Comparison of ENCODE assay signal across 1 cellular context in the genomic region with DNA sequence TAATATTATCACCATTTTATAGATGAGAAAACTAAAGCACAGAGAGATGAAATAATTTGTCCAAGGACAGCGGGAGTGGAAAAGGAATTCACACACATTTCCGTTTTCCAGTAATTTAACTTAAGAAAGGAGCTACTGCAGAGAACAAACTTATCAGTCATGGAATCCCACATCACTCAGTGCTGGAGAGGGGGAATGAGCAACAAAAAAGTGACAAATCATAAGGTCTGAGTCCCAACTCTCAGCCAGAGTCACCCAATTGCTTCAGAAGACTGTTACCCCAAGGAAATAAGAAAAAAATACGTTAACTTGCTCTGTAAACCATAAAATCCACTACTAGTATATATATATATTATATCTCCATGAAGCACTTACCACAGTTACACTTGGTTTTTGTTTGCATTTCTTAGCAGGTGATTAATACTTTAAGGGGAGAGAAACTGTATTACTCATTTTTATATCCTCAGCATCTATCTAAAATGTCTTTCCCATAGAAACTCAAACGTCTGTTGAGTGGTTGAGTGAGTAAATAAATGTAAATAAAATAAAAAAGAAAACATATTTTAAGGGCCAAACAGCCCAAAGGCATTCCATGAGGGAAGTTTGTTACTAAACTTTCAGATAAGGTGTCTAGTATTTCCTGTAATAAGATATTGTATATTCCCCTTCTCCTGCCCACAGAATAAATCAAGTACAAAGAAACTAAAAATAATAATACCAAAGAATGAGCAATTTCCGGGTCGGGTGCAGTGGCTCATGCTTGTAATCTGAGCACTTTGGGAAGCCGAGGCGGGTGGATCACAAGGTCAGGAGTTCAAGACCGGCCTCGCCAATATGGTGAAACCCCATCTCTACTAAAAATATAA.
TF ChIP-seq lines count a peak whose summit lies in the region.

No MANE protein-coding gene starts in this region.

TF ChIP-seq in HEK293, 187 proteins besides CTCF, POLR2A, EP300 and RAD21 (continued from another document and continues in another):
- TF ChIP-seq, protein P1, sequence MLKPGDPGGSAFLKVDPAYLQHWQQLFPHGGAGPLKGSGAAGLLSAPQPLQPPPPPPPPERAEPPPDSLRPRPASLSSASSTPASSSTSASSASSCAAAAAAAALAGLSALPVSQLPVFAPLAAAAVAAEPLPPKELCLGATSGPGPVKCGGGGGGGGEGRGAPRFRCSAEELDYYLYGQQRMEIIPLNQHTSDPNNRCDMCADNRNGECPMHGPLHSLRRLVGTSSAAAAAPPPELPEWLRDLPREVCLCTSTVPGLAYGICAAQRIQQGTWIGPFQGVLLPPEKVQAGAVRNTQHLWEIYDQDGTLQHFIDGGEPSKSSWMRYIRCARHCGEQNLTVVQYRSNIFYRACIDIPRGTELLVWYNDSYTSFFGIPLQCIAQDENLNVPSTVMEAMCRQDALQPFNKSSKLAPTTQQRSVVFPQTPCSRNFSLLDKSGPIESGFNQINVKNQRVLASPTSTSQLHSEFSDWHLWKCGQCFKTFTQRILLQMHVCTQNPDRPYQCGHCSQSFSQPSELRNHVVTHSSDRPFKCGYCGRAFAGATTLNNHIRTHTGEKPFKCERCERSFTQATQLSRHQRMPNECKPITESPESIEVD (tag by site-specific recombination; IDR thresholded peaks at IDR 0.05), result peak; percentile 97
- TF ChIP-seq SP2 (tag by site-specific recombination; IDR thresholded peaks at IDR 0.05) (no peak), ZNF133 (tag by site-specific recombination; IDR thresholded peaks at IDR 0.05) (no peak), ZNF48 (tag by site-specific recombination; IDR thresholded peaks at IDR 0.05) (no peak), ZNF155 (tag by site-specific recombination; IDR thresholded peaks at IDR 0.05) (no peak), ZNF571 (tag by site-specific recombination; IDR thresholded peaks at IDR 0.05) (no peak), SETDB1 (IDR thresholded peaks at IDR 0.05; ENCODE audit: insufficient read length, low read length) (no peak), ZNF544 (tag by site-specific recombination; IDR thresholded peaks at IDR 0.05) (no peak), BCL11A (tag by site-specific recombination; IDR thresholded peaks at IDR 0.05; ENCODE audit: low read depth) (peak; percentile 51), FEZF1 (tag by site-specific recombination; IDR thresholded peaks at IDR 0.05) (peak; percentile 87), ZNF350 (tag by site-specific recombination; IDR thresholded peaks at IDR 0.05) (no peak)
- TF ChIP-seq, protein P2, sequence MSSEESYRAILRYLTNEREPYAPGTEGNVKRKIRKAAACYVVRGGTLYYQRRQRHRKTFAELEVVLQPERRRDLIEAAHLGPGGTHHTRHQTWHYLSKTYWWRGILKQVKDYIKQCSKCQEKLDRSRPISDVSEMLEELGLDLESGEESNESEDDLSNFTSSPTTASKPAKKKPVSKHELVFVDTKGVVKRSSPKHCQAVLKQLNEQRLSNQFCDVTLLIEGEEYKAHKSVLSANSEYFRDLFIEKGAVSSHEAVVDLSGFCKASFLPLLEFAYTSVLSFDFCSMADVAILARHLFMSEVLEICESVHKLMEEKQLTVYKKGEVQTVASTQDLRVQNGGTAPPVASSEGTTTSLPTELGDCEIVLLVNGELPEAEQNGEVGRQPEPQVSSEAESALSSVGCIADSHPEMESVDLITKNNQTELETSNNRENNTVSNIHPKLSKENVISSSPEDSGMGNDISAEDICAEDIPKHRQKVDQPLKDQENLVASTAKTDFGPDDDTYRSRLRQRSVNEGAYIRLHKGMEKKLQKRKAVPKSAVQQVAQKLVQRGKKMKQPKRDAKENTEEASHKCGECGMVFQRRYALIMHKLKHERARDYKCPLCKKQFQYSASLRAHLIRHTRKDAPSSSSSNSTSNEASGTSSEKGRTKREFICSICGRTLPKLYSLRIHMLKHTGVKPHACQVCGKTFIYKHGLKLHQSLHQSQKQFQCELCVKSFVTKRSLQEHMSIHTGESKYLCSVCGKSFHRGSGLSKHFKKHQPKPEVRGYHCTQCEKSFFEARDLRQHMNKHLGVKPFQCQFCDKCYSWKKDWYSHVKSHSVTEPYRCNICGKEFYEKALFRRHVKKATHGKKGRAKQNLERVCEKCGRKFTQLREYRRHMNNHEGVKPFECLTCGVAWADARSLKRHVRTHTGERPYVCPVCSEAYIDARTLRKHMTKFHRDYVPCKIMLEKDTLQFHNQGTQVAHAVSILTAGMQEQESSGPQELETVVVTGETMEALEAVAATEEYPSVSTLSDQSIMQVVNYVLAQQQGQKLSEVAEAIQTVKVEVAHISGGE (tag by site-specific recombination; conservative IDR thresholded peaks at IDR 0.05; ENCODE audit: low read depth), result no peak
- TF ChIP-seq, protein P3, sequence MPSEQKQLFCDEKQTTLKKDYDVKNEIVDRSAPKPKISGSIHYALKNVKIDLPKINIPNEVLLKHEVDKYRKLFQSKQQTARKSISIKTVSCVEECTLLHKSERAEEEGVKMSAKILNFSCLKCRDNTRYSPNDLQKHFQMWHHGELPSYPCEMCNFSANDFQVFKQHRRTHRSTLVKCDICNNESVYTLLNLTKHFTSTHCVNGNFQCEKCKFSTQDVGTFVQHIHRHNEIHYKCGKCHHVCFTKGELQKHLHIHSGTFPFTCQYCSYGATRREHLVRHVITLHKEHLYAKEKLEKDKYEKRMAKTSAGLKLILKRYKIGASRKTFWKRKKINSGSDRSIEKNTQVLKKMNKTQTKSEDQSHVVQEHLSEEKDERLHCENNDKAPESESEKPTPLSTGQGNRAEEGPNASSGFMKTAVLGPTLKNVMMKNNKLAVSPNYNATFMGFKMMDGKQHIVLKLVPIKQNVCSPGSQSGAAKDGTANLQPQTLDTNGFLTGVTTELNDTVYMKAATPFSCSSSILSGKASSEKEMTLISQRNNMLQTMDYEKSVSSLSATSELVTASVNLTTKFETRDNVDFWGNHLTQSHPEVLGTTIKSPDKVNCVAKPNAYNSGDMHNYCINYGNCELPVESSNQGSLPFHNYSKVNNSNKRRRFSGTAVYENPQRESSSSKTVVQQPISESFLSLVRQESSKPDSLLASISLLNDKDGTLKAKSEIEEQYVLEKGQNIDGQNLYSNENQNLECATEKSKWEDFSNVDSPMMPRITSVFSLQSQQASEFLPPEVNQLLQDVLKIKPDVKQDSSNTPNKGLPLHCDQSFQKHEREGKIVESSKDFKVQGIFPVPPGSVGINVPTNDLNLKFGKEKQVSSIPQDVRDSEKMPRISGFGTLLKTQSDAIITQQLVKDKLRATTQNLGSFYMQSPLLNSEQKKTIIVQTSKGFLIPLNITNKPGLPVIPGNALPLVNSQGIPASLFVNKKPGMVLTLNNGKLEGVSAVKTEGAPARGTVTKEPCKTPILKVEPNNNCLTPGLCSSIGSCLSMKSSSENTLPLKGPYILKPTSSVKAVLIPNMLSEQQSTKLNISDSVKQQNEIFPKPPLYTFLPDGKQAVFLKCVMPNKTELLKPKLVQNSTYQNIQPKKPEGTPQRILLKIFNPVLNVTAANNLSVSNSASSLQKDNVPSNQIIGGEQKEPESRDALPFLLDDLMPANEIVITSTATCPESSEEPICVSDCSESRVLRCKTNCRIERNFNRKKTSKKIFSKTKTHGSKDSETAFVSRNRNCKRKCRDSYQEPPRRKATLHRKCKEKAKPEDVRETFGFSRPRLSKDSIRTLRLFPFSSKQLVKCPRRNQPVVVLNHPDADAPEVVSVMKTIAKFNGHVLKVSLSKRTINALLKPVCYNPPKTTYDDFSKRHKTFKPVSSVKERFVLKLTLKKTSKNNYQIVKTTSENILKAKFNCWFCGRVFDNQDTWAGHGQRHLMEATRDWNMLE (tag by site-specific recombination; conservative IDR thresholded peaks at IDR 0.05; ENCODE audit: low read depth), result no peak
- TF ChIP-seq, protein P4, sequence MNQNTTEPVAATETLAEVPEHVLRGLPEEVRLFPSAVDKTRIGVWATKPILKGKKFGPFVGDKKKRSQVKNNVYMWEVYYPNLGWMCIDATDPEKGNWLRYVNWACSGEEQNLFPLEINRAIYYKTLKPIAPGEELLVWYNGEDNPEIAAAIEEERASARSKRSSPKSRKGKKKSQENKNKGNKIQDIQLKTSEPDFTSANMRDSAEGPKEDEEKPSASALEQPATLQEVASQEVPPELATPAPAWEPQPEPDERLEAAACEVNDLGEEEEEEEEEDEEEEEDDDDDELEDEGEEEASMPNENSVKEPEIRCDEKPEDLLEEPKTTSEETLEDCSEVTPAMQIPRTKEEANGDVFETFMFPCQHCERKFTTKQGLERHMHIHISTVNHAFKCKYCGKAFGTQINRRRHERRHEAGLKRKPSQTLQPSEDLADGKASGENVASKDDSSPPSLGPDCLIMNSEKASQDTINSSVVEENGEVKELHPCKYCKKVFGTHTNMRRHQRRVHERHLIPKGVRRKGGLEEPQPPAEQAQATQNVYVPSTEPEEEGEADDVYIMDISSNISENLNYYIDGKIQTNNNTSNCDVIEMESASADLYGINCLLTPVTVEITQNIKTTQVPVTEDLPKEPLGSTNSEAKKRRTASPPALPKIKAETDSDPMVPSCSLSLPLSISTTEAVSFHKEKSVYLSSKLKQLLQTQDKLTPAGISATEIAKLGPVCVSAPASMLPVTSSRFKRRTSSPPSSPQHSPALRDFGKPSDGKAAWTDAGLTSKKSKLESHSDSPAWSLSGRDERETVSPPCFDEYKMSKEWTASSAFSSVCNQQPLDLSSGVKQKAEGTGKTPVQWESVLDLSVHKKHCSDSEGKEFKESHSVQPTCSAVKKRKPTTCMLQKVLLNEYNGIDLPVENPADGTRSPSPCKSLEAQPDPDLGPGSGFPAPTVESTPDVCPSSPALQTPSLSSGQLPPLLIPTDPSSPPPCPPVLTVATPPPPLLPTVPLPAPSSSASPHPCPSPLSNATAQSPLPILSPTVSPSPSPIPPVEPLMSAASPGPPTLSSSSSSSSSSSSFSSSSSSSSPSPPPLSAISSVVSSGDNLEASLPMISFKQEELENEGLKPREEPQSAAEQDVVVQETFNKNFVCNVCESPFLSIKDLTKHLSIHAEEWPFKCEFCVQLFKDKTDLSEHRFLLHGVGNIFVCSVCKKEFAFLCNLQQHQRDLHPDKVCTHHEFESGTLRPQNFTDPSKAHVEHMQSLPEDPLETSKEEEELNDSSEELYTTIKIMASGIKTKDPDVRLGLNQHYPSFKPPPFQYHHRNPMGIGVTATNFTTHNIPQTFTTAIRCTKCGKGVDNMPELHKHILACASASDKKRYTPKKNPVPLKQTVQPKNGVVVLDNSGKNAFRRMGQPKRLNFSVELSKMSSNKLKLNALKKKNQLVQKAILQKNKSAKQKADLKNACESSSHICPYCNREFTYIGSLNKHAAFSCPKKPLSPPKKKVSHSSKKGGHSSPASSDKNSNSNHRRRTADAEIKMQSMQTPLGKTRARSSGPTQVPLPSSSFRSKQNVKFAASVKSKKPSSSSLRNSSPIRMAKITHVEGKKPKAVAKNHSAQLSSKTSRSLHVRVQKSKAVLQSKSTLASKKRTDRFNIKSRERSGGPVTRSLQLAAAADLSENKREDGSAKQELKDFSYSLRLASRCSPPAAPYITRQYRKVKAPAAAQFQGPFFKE (tag by site-specific recombination; IDR thresholded peaks at IDR 0.05; ENCODE audit: borderline replicate concordance), result no peak
- TF ChIP-seq, protein P5, sequence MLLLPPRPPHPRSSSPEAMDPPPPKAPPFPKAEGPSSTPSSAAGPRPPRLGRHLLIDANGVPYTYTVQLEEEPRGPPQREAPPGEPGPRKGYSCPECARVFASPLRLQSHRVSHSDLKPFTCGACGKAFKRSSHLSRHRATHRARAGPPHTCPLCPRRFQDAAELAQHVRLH (tag by site-specific recombination; IDR thresholded peaks at IDR 0.05), result no peak; the same call in 1 of the 2 replicates
- TF ChIP-seq, protein P6, sequence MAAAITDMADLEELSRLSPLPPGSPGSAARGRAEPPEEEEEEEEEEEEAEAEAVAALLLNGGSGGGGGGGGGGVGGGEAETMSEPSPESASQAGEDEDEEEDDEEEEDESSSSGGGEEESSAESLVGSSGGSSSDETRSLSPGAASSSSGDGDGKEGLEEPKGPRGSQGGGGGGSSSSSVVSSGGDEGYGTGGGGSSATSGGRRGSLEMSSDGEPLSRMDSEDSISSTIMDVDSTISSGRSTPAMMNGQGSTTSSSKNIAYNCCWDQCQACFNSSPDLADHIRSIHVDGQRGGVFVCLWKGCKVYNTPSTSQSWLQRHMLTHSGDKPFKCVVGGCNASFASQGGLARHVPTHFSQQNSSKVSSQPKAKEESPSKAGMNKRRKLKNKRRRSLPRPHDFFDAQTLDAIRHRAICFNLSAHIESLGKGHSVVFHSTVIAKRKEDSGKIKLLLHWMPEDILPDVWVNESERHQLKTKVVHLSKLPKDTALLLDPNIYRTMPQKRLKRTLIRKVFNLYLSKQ (tag by site-specific recombination; IDR thresholded peaks at IDR 0.05; ENCODE audit: borderline replicate concordance), result no peak
- TF ChIP-seq, protein P7, sequence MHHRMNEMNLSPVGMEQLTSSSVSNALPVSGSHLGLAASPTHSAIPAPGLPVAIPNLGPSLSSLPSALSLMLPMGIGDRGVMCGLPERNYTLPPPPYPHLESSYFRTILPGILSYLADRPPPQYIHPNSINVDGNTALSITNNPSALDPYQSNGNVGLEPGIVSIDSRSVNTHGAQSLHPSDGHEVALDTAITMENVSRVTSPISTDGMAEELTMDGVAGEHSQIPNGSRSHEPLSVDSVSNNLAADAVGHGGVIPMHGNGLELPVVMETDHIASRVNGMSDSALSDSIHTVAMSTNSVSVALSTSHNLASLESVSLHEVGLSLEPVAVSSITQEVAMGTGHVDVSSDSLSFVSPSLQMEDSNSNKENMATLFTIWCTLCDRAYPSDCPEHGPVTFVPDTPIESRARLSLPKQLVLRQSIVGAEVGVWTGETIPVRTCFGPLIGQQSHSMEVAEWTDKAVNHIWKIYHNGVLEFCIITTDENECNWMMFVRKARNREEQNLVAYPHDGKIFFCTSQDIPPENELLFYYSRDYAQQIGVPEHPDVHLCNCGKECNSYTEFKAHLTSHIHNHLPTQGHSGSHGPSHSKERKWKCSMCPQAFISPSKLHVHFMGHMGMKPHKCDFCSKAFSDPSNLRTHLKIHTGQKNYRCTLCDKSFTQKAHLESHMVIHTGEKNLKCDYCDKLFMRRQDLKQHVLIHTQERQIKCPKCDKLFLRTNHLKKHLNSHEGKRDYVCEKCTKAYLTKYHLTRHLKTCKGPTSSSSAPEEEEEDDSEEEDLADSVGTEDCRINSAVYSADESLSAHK (tag by site-specific recombination; IDR thresholded peaks at IDR 0.05), result peak; percentile 10; the same call in 1 of the 2 replicates
- TF ChIP-seq, protein P8, sequence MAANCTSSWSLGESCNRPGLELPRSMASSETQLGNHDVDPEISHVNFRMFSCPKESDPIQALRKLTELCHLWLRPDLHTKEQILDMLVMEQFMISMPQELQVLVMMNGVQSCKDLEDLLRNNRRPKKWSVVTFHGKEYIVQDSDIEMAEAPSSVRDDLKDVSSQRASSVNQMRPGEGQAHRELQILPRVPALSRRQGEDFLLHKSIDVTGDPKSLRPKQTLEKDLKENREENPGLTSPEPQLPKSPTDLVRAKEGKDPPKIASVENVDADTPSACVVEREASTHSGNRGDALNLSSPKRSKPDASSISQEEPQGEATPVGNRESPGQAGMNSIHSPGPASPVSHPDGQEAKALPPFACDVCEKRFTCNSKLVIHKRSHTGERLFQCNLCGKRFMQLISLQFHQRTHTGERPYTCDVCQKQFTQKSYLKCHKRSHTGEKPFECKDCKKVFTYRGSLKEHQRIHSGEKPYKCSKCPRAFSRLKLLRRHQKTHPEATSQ (tag by site-specific recombination; IDR thresholded peaks at IDR 0.05), result no peak
- TF ChIP-seq, protein P9, sequence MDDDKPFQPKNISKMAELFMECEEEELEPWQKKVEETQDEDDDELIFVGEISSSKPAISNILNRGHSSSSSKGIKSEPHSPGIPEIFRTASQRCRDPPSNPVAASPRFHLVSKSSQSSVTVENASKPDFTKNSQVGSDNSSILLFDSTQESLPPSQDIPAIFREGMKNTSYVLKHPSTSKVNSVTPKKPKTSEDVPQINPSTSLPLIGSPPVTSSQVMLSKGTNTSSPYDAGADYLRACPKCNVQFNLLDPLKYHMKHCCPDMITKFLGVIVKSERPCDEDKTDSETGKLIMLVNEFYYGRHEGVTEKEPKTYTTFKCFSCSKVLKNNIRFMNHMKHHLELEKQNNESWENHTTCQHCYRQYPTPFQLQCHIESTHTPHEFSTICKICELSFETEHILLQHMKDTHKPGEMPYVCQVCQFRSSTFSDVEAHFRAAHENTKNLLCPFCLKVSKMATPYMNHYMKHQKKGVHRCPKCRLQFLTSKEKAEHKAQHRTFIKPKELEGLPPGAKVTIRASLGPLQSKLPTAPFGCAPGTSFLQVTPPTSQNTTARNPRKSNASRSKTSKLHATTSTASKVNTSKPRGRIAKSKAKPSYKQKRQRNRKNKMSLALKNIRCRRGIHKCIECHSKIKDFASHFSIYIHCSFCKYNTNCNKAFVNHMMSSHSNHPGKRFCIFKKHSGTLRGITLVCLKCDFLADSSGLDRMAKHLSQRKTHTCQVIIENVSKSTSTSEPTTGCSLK (tag by site-specific recombination; IDR thresholded peaks at IDR 0.05), result no peak
